ENCODE assay signal across 8 cellular contexts in genomic region chr5:73693573-73694061, GRCh38.
A peak's percentile ranks its signal among the peaks of the same experiment; 100 is the strongest.
DNase-seq lines count a peak whose midpoint lies in the region; ATAC-seq, FAIRE-seq and TF ChIP-seq lines count a peak whose summit lies in the region.

No MANE protein-coding gene starts in this region.

- peak overlapping the region; percentile 41 for H2AFZ ChIP-seq in KMS-11 (ENCODE audit: low read depth)

- H3K9me3 ChIP-seq in A549 (no peaks in the 10 kb centered on the region), pancreas (no peaks in the 10 kb centered on the region)

- H3K27me3 ChIP-seq in KMS-11 (ENCODE audit: insufficient read depth, low read depth) (no peaks in the 10 kb centered on the region), pancreas (no peaks in the 10 kb centered on the region)

- DNase-seq in A549 (ENCODE audit: low read depth in 1 of 2, low spot score in 1 of 2) (peak; percentile 40 to 50), dermis blood vessel endothelial cell (peak; percentile 68), pancreas (peak in 4 of 6 donors; percentile 14 to 49 (median 36)), activated T-cell treated with anti-CD3 and anti-CD28 coated beads for 4 hours (no peak)
- no peak for DNase-seq in central memory CD4-positive, alpha-beta T cell
- DNase-seq in activated naive CD8-positive, alpha-beta T cell treated with anti-CD3 and anti-CD28 coated beads for 36 hours: no peak

- H3K27ac ChIP-seq in A549: peak overlapping the region; percentile 78 to 89
- H3K27ac ChIP-seq in KMS-11: no peak overlapping the region
- peak overlapping the region in 1 of 4 donors; percentile 29 for H3K27ac ChIP-seq in pancreas

- no peaks in the 10 kb centered on the region for H4K20me1 ChIP-seq in KMS-11 (ENCODE audit: insufficient read depth)

- H3K36me3 Mint-ChIP-seq in activated naive CD8-positive, alpha-beta T cell treated with anti-CD3 and anti-CD28 coated beads for 36 hours: no peaks in the 10 kb centered on the region

- no peaks in the 10 kb centered on the region for H3K36me3 ChIP-seq in KMS-11 (ENCODE audit: insufficient read depth)
- H3K36me3 ChIP-seq in pancreas: no peaks in the 10 kb centered on the region

- FAIRE-seq in A549 (lab: Jason Lieb, UNC) (no peak), pancreas (lab: Jason Lieb, UNC) (no peak)

- H3K4me2 ChIP-seq in A549 (peak overlapping the region; percentile 76), KMS-11 (no peak overlapping the region)

- TF ChIP-seq EP300 in A549 (IDR thresholded peaks at IDR 0.05): no peak

- WGBS in A549 (ENCODE audit: missing lambda C conversion rate): 9% methylated on average over 4 of the region's 4 CpGs
- WGBS in pancreas, 2 donors: 8 to 14% methylated on average over 4 of the region's 4 CpGs

- H3K4me1 ChIP-seq in A549 (peaks cover 64% of the 10 kb centered on the region), KMS-11 (ENCODE audit: low read depth, poor library complexity, severe bottlenecking) (peaks cover 13% of the 10 kb centered on the region), pancreas (peaks cover 12 to 20% (median 17%) of the 10 kb centered on the region in 3 donors)

- peaks cover 20% of the 10 kb centered on the region for H3K27me3 Mint-ChIP-seq in activated naive CD8-positive, alpha-beta T cell treated with anti-CD3 and anti-CD28 coated beads for 36 hours

- ATAC-seq in A549: peak; percentile 54 to 75; a peak in 4 of 6 replicates
- ATAC-seq in GM18511 (IDR thresholded peaks at IDR 0.05; ENCODE audit: unreplicated experiment): peak; percentile 36
- ATAC-seq in pancreas: peak; percentile 64 to 84 (median 81)

- no peak overlapping the region for H3K27ac Mint-ChIP-seq in activated naive CD8-positive, alpha-beta T cell treated with anti-CD3 and anti-CD28 coated beads for 36 hours

- H3K4me3 Mint-ChIP-seq in activated naive CD8-positive, alpha-beta T cell treated with anti-CD3 and anti-CD28 coated beads for 36 hours: no peak overlapping the region

- H3K9ac ChIP-seq in KMS-11: no peak overlapping the region

- CTCF ChIA-PET in A549 (lab: Yijun Ruan, JAX): interaction anchor here (0.6 to 9.4 kb wide), 44 partner anchors 9 to 981 kb away, joined by 3 to 113 read pairs (median 5); partner anchors contain the start of gene ARHGEF28

- H3K79me2 ChIP-seq in KMS-11 (ENCODE audit: insufficient read depth, low read depth): no peaks in the 10 kb centered on the region

- peak; percentile 58 to 72 for TF ChIP-seq RAD21 in A549 (conservative IDR thresholded peaks at IDR 0.05 in 1 of 2, IDR thresholded peaks at IDR 0.05 in 1 of 2)

- no peak for TF ChIP-seq POLR2A in A549 (IDR thresholded peaks at IDR 0.05; ENCODE audit: low read length)

- POLR2A ChIA-PET in A549 (lab: Yijun Ruan, JAX): interaction anchor here (2.7 kb wide), 1 partner anchor 69 kb away, joined by 9 read pairs; no protein-coding TSS in a partner anchor

- H3K4me1 Mint-ChIP-seq in activated naive CD8-positive, alpha-beta T cell treated with anti-CD3 and anti-CD28 coated beads for 36 hours: peaks cover 10% of the 10 kb centered on the region

- intact Hi-C loops in pancreas (cut with DNase I): no loop called here

- H3K9me3 Mint-ChIP-seq in activated naive CD8-positive, alpha-beta T cell treated with anti-CD3 and anti-CD28 coated beads for 36 hours: no peaks in the 10 kb centered on the region

- H3K4me3 ChIP-seq in A549 (no peak overlapping the region), KMS-11 (IDR thresholded peaks at IDR 0.05; ENCODE audit: insufficient read depth, low read depth, low read length) (no peak overlapping the region), pancreas (no peak overlapping the region)

- TF ChIP-seq CTCF in A549 (IDR thresholded peaks at IDR 0.05) (peak; percentile 73), KMS-11 (conservative IDR thresholded peaks at IDR 0.05; ENCODE audit: low read depth, low read length) (peak; percentile 61), pancreas (IDR thresholded peaks at IDR 0.05) (peak; percentile 22 to 45 (median 35))

TF ChIP-seq in A549, 52 proteins besides CTCF, POLR2A, EP300 and RAD21:
- peak; percentile 90 for TF ChIP-seq SMC3 (IDR thresholded peaks at IDR 0.05)
- TF ChIP-seq MAX (IDR thresholded peaks at IDR 0.05): peak; percentile 54; the same call in 1 of the 2 replicates
- peak; percentile 14; the same call in 1 of the 2 replicates for TF ChIP-seq GATA3 (IDR thresholded peaks at IDR 0.05; ENCODE audit: borderline replicate concordance)
- TF ChIP-seq KDM5A (IDR thresholded peaks at IDR 0.05): no peak
TF ChIP-seq in A549: peak in this region for 3.

Comparison
In these comparisons a context has a peak if more than half of its experiments do, and no peak if none do; other contexts are left out.
1. DNase-seq: peak in A549 (2 of 2), dermis blood vessel endothelial cell (single experiment) and pancreas (4 of 6); none in central memory CD4-positive, alpha-beta T cell (single experiment), activated T-cell treated with anti-CD3 and anti-CD28 coated beads for 4 hours (single experiment) and activated naive CD8-positive, alpha-beta T cell treated with anti-CD3 and anti-CD28 coated beads for 36 hours (single experiment).
2. Peak in every context shown above with its lines, with median percentiles within 50 percentile points of each other: ATAC-seq and CTCF ChIP-seq.